In genomic region chr17:53017227-53017626, GRCh38 we compare ENCODE assay signal across 34 cellular contexts.
"Had no signal": no experiment of that assay in that cellular context is flagged by ENCODE, and none has a peak within 500 bp of the region (broad histone marks: within the 10 kb centered on the region; RNA-seq: fewer than 3 reads in every experiment).

No MANE protein-coding gene starts in this region.

- H3K36me3 ChIP-seq: MG63 had no signal

- H3K9ac ChIP-seq: KMS-11 had no signal

- H3K4me3 ChIP-seq: MG63 had no signal

- DNase-seq: Karpas-422, Kasumi-1, MG63, MM.1S, MV-4-11, NCI-H1048, NCI-H1092, NCI-H1092 treated with DMSO at 0.1 percent for 48 hours, NCI-H1105, NCI-H1105 treated with DMSO at 0.1 percent for 48 hours, NCI-H1417, NCI-H1417 treated with DMSO at 0.1 percent for 48 hours, NCI-H1436, NCI-H1436 treated with DMSO at 0.1 percent for 48 hours, NCI-H146, NCI-H1694, NCI-H1694 treated with DMSO at 0.1 percent for 48 hours, NCI-H187, NCI-H187 treated with DMSO at 0.1 percent for 48 hours, NCI-H1930, NCI-H2029, NCI-H2029 treated with DMSO at 0.1 percent for 48 hours, NCI-H2081, NCI-H2081 treated with DMSO at 0.1 percent for 48 hours, NCI-H2107, NCI-H2171, NCI-H2171 treated with DMSO at 0.1 percent for 48 hours, NCI-H2227 treated with DMSO at 0.1 percent for 48 hours, NCI-H226, NCI-H345, NCI-H446, NCI-H446 treated with DMSO at 0.1 percent for 48 hours, NCI-H510A had no signal

- H3K27me3 ChIP-seq: MG63 had no signal

- H3K27ac ChIP-seq: KMS-11 had no signal

- H3K9me3 ChIP-seq: MG63 had no signal

- H3K4me2 ChIP-seq: KMS-11 had no signal
